ENCODE assay signal across 7 cellular contexts in genomic region chr3:133535971-133536634, GRCh38. TPM values are rescaled to one million over a fixed set of nuclear protein-coding genes. Genes with fewer than 3 reads are reported as not detected.
A peak's percentile ranks its signal among the peaks of the same experiment; 100 is the strongest.
DNase-seq lines count a peak whose midpoint lies in the region; ATAC-seq and TF ChIP-seq lines count a peak whose summit lies in the region.

No MANE protein-coding gene starts in this region.

- no peaks in the 10 kb centered on the region for H3K9me3 ChIP-seq in transverse colon

- H3K27ac ChIP-seq in brain microvascular endothelial cell, result peak overlapping the region; percentile 68
- peak overlapping the region; percentile 65 to 73 (median 69) for H3K27ac ChIP-seq in transverse colon

- DNase-seq in HuH-7.5 (ENCODE audit: low spot score) (peak; percentile 35), brain microvascular endothelial cell (peak; percentile 83), kidney tubule cell (ENCODE audit: low spot score) (peak; percentile 86), transverse colon (peak; percentile 27), H7 (no peak)
- DNase-seq in activated naive CD4-positive, alpha-beta T cell treated with Interleukin-2 at 50 U/mL for 16 hours, result no peak

- H3K4me1 ChIP-seq in transverse colon, result peaks cover 8 to 24% (median 17%) of the 10 kb centered on the region in 4 donors

- TF ChIP-seq CTCF in brain microvascular endothelial cell (IDR thresholded peaks at IDR 0.05; ENCODE audit: low read depth, low read length, missing control alignments) (no peak), transverse colon (IDR thresholded peaks at IDR 0.05) (no peak)

- H3K4me3 ChIP-seq in brain microvascular endothelial cell (ENCODE audit: low read depth, low read length), result no peak overlapping the region
- no peak overlapping the region for H3K4me3 ChIP-seq in transverse colon
- H3K4me3 ChIP-seq in H7 (ENCODE audit: insufficient read depth, low read depth, low read length), result no peak overlapping the region

- TF ChIP-seq POLR2A in transverse colon (IDR thresholded peaks at IDR 0.05), result no peak

- no peak for TF ChIP-seq EP300 in transverse colon (IDR thresholded peaks at IDR 0.05; ENCODE audit: low read depth)

- no peak for ATAC-seq in HG02588 (IDR thresholded peaks at IDR 0.05; ENCODE audit: unreplicated experiment)

- intact Hi-C loops in transverse colon (cut with DNase I; ENCODE audit: low total_unique reads), result no loop called here

- in situ Hi-C loops in brain microvascular endothelial cell (cut with HindIII; ENCODE audit: low pct_ligation_motif_present, low sequenced_read_pairs), result no loop called here
- in situ Hi-C loops in transverse colon (cut with MboI; ENCODE audit: low pct_ligation_motif_present in 1 of 4, low pct_unique_long_range_greater_than_20kb in 1 of 4, low sequenced_read_pairs in 3 of 4), result no loop called here

- WGBS in transverse colon (ENCODE audit: low coverage in 1 of 2), 2 donors, result 0 to 30% methylated on average over 1 of the region's 1 CpG

- H3K36me3 ChIP-seq in brain microvascular endothelial cell (replicated peaks), result no peaks in the 10 kb centered on the region
- no peaks in the 10 kb centered on the region for H3K36me3 ChIP-seq in transverse colon
- no peaks in the 10 kb centered on the region for H3K36me3 ChIP-seq in H7 (replicated peaks; ENCODE audit: control insufficient read depth, insufficient read depth, low read length)

- H3K27me3 ChIP-seq in brain microvascular endothelial cell (replicated peaks) (no peaks in the 10 kb centered on the region), transverse colon (no peaks in the 10 kb centered on the region), H7 (ENCODE audit: control insufficient read depth, insufficient read depth, low read length) (no peaks in the 10 kb centered on the region)

RNA-seq across cellular contexts. Expression of gene CDV3, which starts 37.4 kb away (rescaled TPM):
- 10 to 100 TPM; 46.8 to 84.9 (median 78.8) TPM for total RNA-seq in transverse colon
- 89.7 and 129 TPM in 2 replicates for total RNA-seq in H7 (2014; rRNA removed; shearing (Covaris generic))

Comparison
In these comparisons a context has a peak if more than half of its experiments do, and no peak if none do; other contexts are left out.
1. DNase-seq: peak in HuH-7.5 (single experiment), brain microvascular endothelial cell (single experiment), kidney tubule cell (single experiment) and transverse colon (single experiment); none in activated naive CD4-positive, alpha-beta T cell treated with Interleukin-2 at 50 U/mL for 16 hours (single experiment) and H7 (single experiment).